ENCODE assay signal across 8 cellular contexts in the genomic region with DNA sequence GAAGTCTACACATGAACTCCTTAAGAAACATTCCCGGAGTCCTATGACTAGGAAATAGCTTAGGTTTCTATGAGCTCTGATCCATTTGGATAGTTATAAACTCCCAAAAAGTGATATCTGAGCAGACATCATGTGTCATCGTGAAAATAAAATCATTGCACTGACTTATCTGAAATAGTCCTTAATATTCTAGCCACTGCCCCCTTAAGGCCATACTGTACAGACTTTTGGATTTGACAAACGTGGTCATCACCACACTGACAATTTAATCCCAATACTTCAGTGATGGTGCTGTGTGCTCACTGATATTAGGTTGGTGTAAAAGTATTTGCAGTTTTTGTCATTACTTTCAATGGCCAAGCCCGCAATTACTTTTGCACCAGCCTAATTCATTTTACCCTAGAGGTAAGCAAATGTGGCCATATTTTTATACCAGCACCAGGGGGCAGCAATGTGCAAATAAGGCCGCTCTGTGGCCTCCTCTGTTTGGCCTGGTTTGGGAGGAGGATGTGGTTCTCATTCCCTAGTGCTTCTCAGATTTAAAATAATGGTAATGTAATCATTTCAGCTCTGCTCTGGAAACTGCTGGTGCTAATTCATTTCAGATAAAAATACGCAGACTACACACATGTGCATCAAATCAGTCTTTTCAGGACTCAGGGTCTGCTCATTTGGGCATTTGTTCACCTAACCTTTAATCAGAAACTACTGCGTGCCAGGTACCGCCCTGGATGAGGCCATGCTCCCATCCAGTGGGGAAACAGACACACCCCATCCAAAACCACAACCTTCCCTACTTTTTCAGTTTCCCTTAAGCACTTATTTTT.
DNase-seq lines count a peak whose midpoint lies in the region; ATAC-seq and TF ChIP-seq lines count a peak whose summit lies in the region.

No MANE protein-coding gene starts in this region.

- in situ Hi-C loops in Panc1 (cut with HindIII; ENCODE audit: low pct_unique_long_range_greater_than_20kb, low sequenced_read_pairs), result no loop called here

- no peak overlapping the region for H3K14ac ChIP-seq in neuronal stem cell (ENCODE audit: low read length)

- H3K9me3 ChIP-seq in Panc1 (ENCODE audit: control insufficient read depth, insufficient read depth, low read depth, low read length) (no peaks in the 10 kb centered on the region), neuronal stem cell (replicated peaks in 1 of 2; ENCODE audit: control insufficient read depth in 2 of 2, insufficient read depth in 1 of 2, low read depth in 1 of 2, low read length in 2 of 2) (no peaks in the 10 kb centered on the region)

- no peak overlapping the region for H2BK12ac ChIP-seq in neuronal stem cell (ENCODE audit: low read length)

- peak; percentile 87 for DNase-seq in DMS 273 (lab: John Stamatoyannopoulos, UW; ENCODE audit: unreplicated experiment)
- DNase-seq in HS-5 (ENCODE audit: low read depth), result peak; percentile 57
- DNase-seq in Panc1 (ENCODE audit: low read depth, low spot score), result peak; percentile 28
- peak; percentile 79 to 80 for DNase-seq in activated T-cell treated with anti-CD3 and anti-CD28 coated beads, Interleukin-2, amount 50 U/mL, for 48 hours
- DNase-seq in fibroblast of pulmonary artery (ENCODE audit: low read depth), result peak; percentile 91
- DNase-seq in neuronal stem cell (ENCODE audit: low spot score), result peak; percentile 65
- peak in 43 of 49 donors; percentile 5 to 74 (median 56) for DNase-seq in substantia nigra (lab: John Stamatoyannopoulos, UW)

- no peak overlapping the region for H3K4ac ChIP-seq in neuronal stem cell (ENCODE audit: low read length)

- H3K23ac ChIP-seq in neuronal stem cell (ENCODE audit: low read depth, low read length, poor library complexity), result no peak overlapping the region

- H3K4me3 ChIP-seq in Panc1 (ENCODE audit: low read depth in 2 of 2, low read length in 2 of 2), result no peak overlapping the region
- H3K4me3 ChIP-seq in fibroblast of pulmonary artery (replicated peaks; ENCODE audit: low read depth, low read length), result no peak overlapping the region
- no peak overlapping the region for H3K4me3 ChIP-seq in neuronal stem cell (ENCODE audit: low read length in 2 of 2)

- POLR2A ChIA-PET in Panc1 (lab: Charles Lee), result no interaction called here

- no peak overlapping the region for H2AK5ac ChIP-seq in neuronal stem cell (ENCODE audit: low read depth, low read length)

- H4K91ac ChIP-seq in neuronal stem cell (ENCODE audit: low read depth, low read length, poor library complexity), result no peak overlapping the region

- no peak overlapping the region for H3K4me2 ChIP-seq in neuronal stem cell (ENCODE audit: insufficient read depth, low read length, poor library complexity, severe bottlenecking)

- H2BK5ac ChIP-seq in neuronal stem cell (ENCODE audit: low read length), result no peak overlapping the region

- WGBS in neuronal stem cell (ENCODE audit: extremely low coverage in 2 of 2, insufficient read length in 2 of 2, insufficient replicate concordance in 1 of 2), 2 donors, result no CpG with 5 or more reads among the region's 8 CpGs

- H2BK120ac ChIP-seq in neuronal stem cell (ENCODE audit: low read depth, low read length), result no peak overlapping the region

- H3K36me3 ChIP-seq in Panc1 (ENCODE audit: control insufficient read depth, insufficient read depth, low read length), result no peaks in the 10 kb centered on the region
- H3K36me3 ChIP-seq in neuronal stem cell (replicated peaks in 1 of 2; ENCODE audit: control insufficient read depth in 2 of 2, insufficient read depth in 2 of 2, low read length in 2 of 2), result no peaks in the 10 kb centered on the region

- H3K9ac ChIP-seq in neuronal stem cell (ENCODE audit: low read depth, low read length, poor library complexity), result no peak overlapping the region

- H3K18ac ChIP-seq in neuronal stem cell (ENCODE audit: low read length), result no peak overlapping the region

- no peak overlapping the region for H4K8ac ChIP-seq in neuronal stem cell (ENCODE audit: low read depth, low read length)

- H3K27ac ChIP-seq in Panc1 (ENCODE audit: low read length), result no peak overlapping the region
- H3K27ac ChIP-seq in neuronal stem cell (replicated peaks; ENCODE audit: low read length), result no peak overlapping the region
- no peak overlapping the region for H3K27ac ChIP-seq in substantia nigra (ENCODE audit: low read depth, low read length, poor library complexity, severe bottlenecking)

- H3K4me1 ChIP-seq in Panc1 (ENCODE audit: control insufficient read depth, insufficient read depth, low read length) (no peaks in the 10 kb centered on the region), neuronal stem cell (ENCODE audit: control insufficient read depth in 2 of 2, insufficient read depth in 1 of 2, low read depth in 1 of 2, low read length in 2 of 2) (peaks cover 0 to 3% of the 10 kb centered on the region in 2 donors)

- ATAC-seq in GM21360 (IDR thresholded peaks at IDR 0.05; ENCODE audit: unreplicated experiment), result peak; percentile 82
- peak; percentile 78; the same call in 1 of the 2 replicates for ATAC-seq in Panc1

- no peak overlapping the region for H2AFZ ChIP-seq in neuronal stem cell (ENCODE audit: low read length)

- intact Hi-C loops in Panc1 (cut with micrococcal nuclease; ENCODE audit: unreplicated experiment), result loop anchor here (2.0 to 10.0 kb wide), 2 partner anchors 163 to 225 kb away; no protein-coding TSS in a partner anchor

- H3K27me3 ChIP-seq in Panc1 (ENCODE audit: control insufficient read depth, insufficient read depth, low read length) (no peaks in the 10 kb centered on the region), neuronal stem cell (ENCODE audit: control insufficient read depth in 3 of 3, insufficient read depth in 3 of 3, low read depth in 1 of 3, low read length in 3 of 3) (no peaks in the 10 kb centered on the region)

- CTCF ChIA-PET in Panc1 (lab: Charles Lee), result no interaction called here

- H3K79me1 ChIP-seq in neuronal stem cell (ENCODE audit: low read depth, low read length), result no peaks in the 10 kb centered on the region

- no TSS peak for BruUV-seq in Panc1 (replicated peaks; lab: Mats Ljungman, UMichigan)

- H2BK15ac ChIP-seq in neuronal stem cell (ENCODE audit: low read length), result no peak overlapping the region

- TF ChIP-seq CTCF in Panc1 (IDR thresholded peaks at IDR 0.05) (peak; percentile 72), fibroblast of pulmonary artery (IDR thresholded peaks at IDR 0.05; ENCODE audit: low read length, missing control alignments) (peak; percentile 77)

Comparison
In these comparisons a context has a peak if more than half of its experiments do, and no peak if none do; other contexts are left out.
1. DNase-seq: peak in every context shown above with its lines; median percentile 91 in fibroblast of pulmonary artery; 87 in DMS 273; 80 in activated T-cell treated with anti-CD3 and anti-CD28 coated beads, Interleukin-2, amount 50 U/mL, for 48 hours; 65 in neuronal stem cell; 57 in HS-5; 56 in substantia nigra; 28 in Panc1.